Comparison of ENCODE assay signal across 21 cellular contexts in the genomic region with DNA sequence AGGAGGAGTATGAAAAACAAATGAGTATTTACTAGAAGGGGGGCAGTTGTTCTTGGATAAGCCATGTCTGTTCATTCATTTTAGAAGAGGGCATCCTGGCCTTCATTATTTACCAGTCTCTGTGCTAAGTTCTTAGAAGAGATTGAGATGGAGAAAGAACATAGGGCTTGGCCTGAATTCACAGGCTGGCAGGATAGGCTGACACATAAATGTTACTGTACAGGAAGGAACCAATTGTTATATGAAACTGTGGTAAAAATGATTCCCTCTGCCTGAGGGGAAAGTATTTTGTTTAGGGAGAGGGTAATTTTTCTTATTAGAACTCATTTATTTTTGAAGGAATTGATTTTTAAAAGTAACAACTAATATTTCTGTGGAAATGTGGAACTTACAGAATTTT.
DNase-seq lines count a peak whose midpoint lies in the region; ATAC-seq, FAIRE-seq and TF ChIP-seq lines count a peak whose summit lies in the region.
"Had no signal": no experiment of that assay in that cellular context is flagged by ENCODE, and none has a peak within 500 bp of the region (broad histone marks: within the 10 kb centered on the region; RNA-seq: fewer than 3 reads in every experiment).

No MANE protein-coding gene starts in this region.

- CTCF ChIA-PET in naive thymus-derived CD4-positive, alpha-beta T cell (lab: Charles Lee): no interaction called here

- no peak for ATAC-seq in naive thymus-derived CD4-positive, alpha-beta T cell

- peaks cover 5% of the 10 kb centered on the region for H3K4me1 ChIP-seq in astrocyte (ENCODE audit: insufficient read depth, low read length)
- H3K4me1 ChIP-seq in fibroblast of lung (ENCODE audit: control insufficient read depth, extremely low read depth, insufficient read depth, low read length): no peaks in the 10 kb centered on the region
- no peaks in the 10 kb centered on the region for H3K4me1 ChIP-seq in naive thymus-derived CD4-positive, alpha-beta T cell (ENCODE audit: control insufficient read depth in 2 of 2, insufficient read depth in 2 of 2, low read length in 2 of 2)
- H3K4me1 ChIP-seq: adrenal gland, BE2C, Caco-2, esophagus squamous epithelium, stomach had no signal

- no peaks in the 10 kb centered on the region for H3K9me3 Mint-ChIP-seq in astrocyte (ENCODE audit: unreplicated experiment)
- H3K9me3 Mint-ChIP-seq in naive thymus-derived CD4-positive, alpha-beta T cell: no peaks in the 10 kb centered on the region
- H3K9me3 Mint-ChIP-seq: immature natural killer cell, type B pancreatic cell had no signal

- POLR2A ChIA-PET in naive thymus-derived CD4-positive, alpha-beta T cell (lab: Charles Lee): no interaction called here

- no peaks in the 10 kb centered on the region for H3K36me3 ChIP-seq in astrocyte (ENCODE audit: insufficient read depth, low read length)
- no peaks in the 10 kb centered on the region for H3K36me3 ChIP-seq in fibroblast of lung (ENCODE audit: control insufficient read depth, insufficient read depth, low read length)
- no peaks in the 10 kb centered on the region for H3K36me3 ChIP-seq in naive thymus-derived CD4-positive, alpha-beta T cell (ENCODE audit: control insufficient read depth in 2 of 3, insufficient read depth in 3 of 3, low read length in 3 of 3)
- H3K36me3 ChIP-seq: adrenal gland, BE2C had no signal

- H3K4me1 Mint-ChIP-seq in astrocyte (ENCODE audit: low read depth, unreplicated experiment): peaks cover 8% of the 10 kb centered on the region
- peaks cover 0 to 7% (median 0%) of the 10 kb centered on the region in 7 donors for H3K4me1 Mint-ChIP-seq in naive thymus-derived CD4-positive, alpha-beta T cell
- H3K4me1 Mint-ChIP-seq: immature natural killer cell had no signal

- no peak overlapping the region for H3K27ac Mint-ChIP-seq in astrocyte (ENCODE audit: unreplicated experiment)
- no peak overlapping the region for H3K27ac Mint-ChIP-seq in naive thymus-derived CD4-positive, alpha-beta T cell
- H3K27ac Mint-ChIP-seq: immature natural killer cell, type B pancreatic cell had no signal

- FAIRE-seq in astrocyte (lab: Jason Lieb, UNC): no peak

- H3K27ac ChIP-seq in astrocyte (ENCODE audit: low read depth, low read length) (no peak overlapping the region), fibroblast of lung (ENCODE audit: insufficient read depth, low read length) (no peak overlapping the region)
- no peak overlapping the region for H3K27ac ChIP-seq in naive thymus-derived CD4-positive, alpha-beta T cell (ENCODE audit: low read depth, low read length)
- H3K27ac ChIP-seq: adrenal gland, esophagus squamous epithelium, stomach, VCaP had no signal

- H3K27me3 Mint-ChIP-seq in astrocyte (ENCODE audit: low read depth, unreplicated experiment): no peaks in the 10 kb centered on the region
- no peaks in the 10 kb centered on the region for H3K27me3 Mint-ChIP-seq in naive thymus-derived CD4-positive, alpha-beta T cell
- H3K27me3 Mint-ChIP-seq: type B pancreatic cell had no signal

- H3K79me2 ChIP-seq in astrocyte (ENCODE audit: insufficient read depth, low read length) (no peaks in the 10 kb centered on the region), fibroblast of lung (ENCODE audit: control insufficient read depth, insufficient read depth, low read length) (no peaks in the 10 kb centered on the region)

- H3K9ac ChIP-seq in astrocyte (ENCODE audit: low read length) (no peak overlapping the region), fibroblast of lung (ENCODE audit: insufficient read depth, low read length) (no peak overlapping the region)

- H3K4me2 ChIP-seq in astrocyte (ENCODE audit: low read length) (no peak overlapping the region), fibroblast of lung (ENCODE audit: extremely low read depth, insufficient read depth, low read length) (no peak overlapping the region)

- H2AFZ ChIP-seq in astrocyte (ENCODE audit: low read depth, low read length) (no peak overlapping the region), fibroblast of lung (ENCODE audit: low read length) (no peak overlapping the region)

- H3K9me3 ChIP-seq in astrocyte (ENCODE audit: insufficient read depth, low read depth, low read length) (no peaks in the 10 kb centered on the region), fibroblast of lung (ENCODE audit: control insufficient read depth, insufficient read depth, low read depth, low read length) (no peaks in the 10 kb centered on the region)
- no peaks in the 10 kb centered on the region for H3K9me3 ChIP-seq in naive thymus-derived CD4-positive, alpha-beta T cell (ENCODE audit: control insufficient read depth in 2 of 3, low read length in 3 of 3)
- H3K9me3 ChIP-seq: adrenal gland, BE2C, Caco-2, esophagus squamous epithelium, stomach had no signal

- DNase-seq in HT1080 (ENCODE audit: low read depth): peak; percentile 7
- peak; percentile 5 for DNase-seq in astrocyte (ENCODE audit: low read depth)
- DNase-seq in fibroblast of lung (ENCODE audit: low read depth in 2 of 2): peak; percentile 12 to 13
- peak; percentile 4 for DNase-seq in stromal cell of bone marrow (ENCODE audit: low read depth)
- DNase-seq in NCI-H2171 (lab: John Stamatoyannopoulos, UW): no peak
- DNase-seq in SKM-1 (lab: John Stamatoyannopoulos, UW; ENCODE audit: unreplicated experiment): no peak
- no peak for DNase-seq in naive thymus-derived CD4-positive, alpha-beta T cell
- DNase-seq: activated CD8-positive, alpha-beta memory T cell treated with anti-CD3 and anti-CD28 coated beads, Interleukin-2, amount 50 U/mL, for 4 hours; adrenal gland; BE2C; Caco-2; central memory CD4-positive, alpha-beta T cell; effector CD8-positive, alpha-beta T cell; esophagus squamous epithelium; immature natural killer cell; NCI-H1694 treated with DMSO at 0.1 percent for 48 hours; OCI-M1; stimulated activated CD4-positive, alpha-beta T cell treated with anti-CD3 and anti-CD28 coated beads, Interleukin-4, amount 100 ng/mL, for 4 hours; stomach had no signal

- no peaks in the 10 kb centered on the region for H3K27me3 ChIP-seq in astrocyte (ENCODE audit: insufficient read depth, low read length)
- no peaks in the 10 kb centered on the region for H3K27me3 ChIP-seq in fibroblast of lung (ENCODE audit: control insufficient read depth, insufficient read depth, low read length)
- no peaks in the 10 kb centered on the region for H3K27me3 ChIP-seq in naive thymus-derived CD4-positive, alpha-beta T cell (ENCODE audit: control insufficient read depth in 2 of 2, insufficient read depth in 2 of 2, low read length in 2 of 2)
- H3K27me3 ChIP-seq: adrenal gland, BE2C, esophagus squamous epithelium, stomach had no signal

- H3K36me3 Mint-ChIP-seq in astrocyte (ENCODE audit: low read depth, unreplicated experiment): peaks cover 12% of the 10 kb centered on the region
- peaks cover 9 to 62% (median 49%) of the 10 kb centered on the region in 5 donors for H3K36me3 Mint-ChIP-seq in naive thymus-derived CD4-positive, alpha-beta T cell

- no peak for TF ChIP-seq CTCF in astrocyte (IDR thresholded peaks at IDR 0.05; ENCODE audit: insufficient read depth, low read depth, low read length)
- TF ChIP-seq CTCF in fibroblast of lung (conservative IDR thresholded peaks at IDR 0.05 in 1 of 2, IDR thresholded peaks at IDR 0.05 in 1 of 2; ENCODE audit: low read depth in 1 of 2, low read length in 2 of 2): no peak

- intact Hi-C loops in naive thymus-derived CD4-positive, alpha-beta T cell (cut with micrococcal nuclease): loop anchor here in 1 of 2 donors (5.0 kb wide), 1 partner anchor 99 kb away; a partner anchor contains a TSS

- H4K20me1 ChIP-seq in astrocyte (ENCODE audit: insufficient read depth, low read length): no peaks in the 10 kb centered on the region
- no peaks in the 10 kb centered on the region for H4K20me1 ChIP-seq in fibroblast of lung (ENCODE audit: control insufficient read depth, extremely low read depth, insufficient read depth, low read length)

- no peak overlapping the region for H3K4me3 Mint-ChIP-seq in astrocyte (ENCODE audit: unreplicated experiment)
- H3K4me3 Mint-ChIP-seq in naive thymus-derived CD4-positive, alpha-beta T cell: no peak overlapping the region
- H3K4me3 Mint-ChIP-seq: immature natural killer cell, type B pancreatic cell had no signal

- H3K4me3 ChIP-seq in astrocyte (ENCODE audit: insufficient read depth, low read depth, low read length): no peak overlapping the region
- H3K4me3 ChIP-seq in fibroblast of lung (replicated peaks in 1 of 4; ENCODE audit: control extremely low read depth in 1 of 4, insufficient read depth in 1 of 4, low read depth in 3 of 4, low read length in 4 of 4): no peak overlapping the region
- no peak overlapping the region for H3K4me3 ChIP-seq in naive thymus-derived CD4-positive, alpha-beta T cell (ENCODE audit: low read length)
- H3K4me3 ChIP-seq: adrenal gland, esophagus squamous epithelium, stomach had no signal

Comparison
In these comparisons a context has a peak if more than half of its experiments do, and no peak if none do; other contexts are left out.
1. DNase-seq: peak in HT1080 (single experiment), astrocyte (single experiment), fibroblast of lung (2 of 2) and stromal cell of bone marrow (single experiment); none in NCI-H2171 (single experiment), SKM-1 (single experiment) and naive thymus-derived CD4-positive, alpha-beta T cell (0 of 9).